ENCODE assay signal across 1 cellular context in the genomic region with DNA sequence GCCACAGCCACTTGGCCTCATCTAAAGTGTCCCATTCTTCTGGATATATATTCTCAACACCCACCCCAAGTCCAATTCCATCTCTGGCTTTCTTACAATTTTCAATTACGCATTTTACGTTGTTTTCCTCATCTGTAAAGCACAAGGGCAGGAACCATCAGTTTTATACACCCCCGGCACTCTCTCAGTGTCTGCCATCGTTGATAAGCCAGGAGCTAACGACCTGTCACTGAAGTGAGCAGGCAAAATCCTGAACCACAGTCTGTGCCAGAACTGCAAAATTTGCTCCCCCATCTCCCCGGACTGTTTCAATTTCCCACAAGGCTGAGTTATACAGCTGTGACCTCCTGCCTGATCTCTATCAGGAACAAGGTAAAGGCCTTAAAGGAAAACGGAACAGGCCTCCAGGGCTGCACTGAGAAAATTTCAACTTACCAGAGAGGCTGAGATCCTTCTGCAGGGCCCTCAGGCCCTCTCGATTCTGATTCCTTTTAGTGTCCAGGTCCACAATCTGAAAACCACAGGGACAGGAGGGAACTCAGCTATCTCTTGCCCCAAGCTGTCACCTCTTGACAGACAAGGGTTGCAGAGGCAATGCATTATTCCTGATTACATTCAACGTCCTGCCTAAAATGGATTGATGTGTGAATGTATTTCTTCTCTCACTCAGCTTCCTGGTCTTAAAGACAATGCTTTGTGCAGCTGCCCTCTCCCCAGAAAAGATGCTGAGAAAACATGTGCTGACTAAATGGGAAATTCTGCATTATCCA.
TF ChIP-seq lines count a peak whose summit lies in the region.

No MANE protein-coding gene starts in this region.

TF ChIP-seq in GM12878, 131 proteins besides CTCF, POLR2A, EP300 and RAD21 (continued from another document):
- TF ChIP-seq ZNF592 (IDR thresholded peaks at IDR 0.05) (no peak), SPI1 (IDR thresholded peaks at IDR 0.05; ENCODE audit: borderline replicate concordance, insufficient read depth, low read depth, low read length) (no peak), LARP7 (IDR thresholded peaks at IDR 0.05) (no peak), USF1 (IDR thresholded peaks at IDR 0.05; ENCODE audit: borderline replicate concordance, extremely low read length, insufficient read depth, low read depth, low read length) (no peak), BMI1 (IDR thresholded peaks at IDR 0.05; ENCODE audit: borderline replicate concordance) (no peak), POLR2AphosphoS5 (IDR thresholded peaks at IDR 0.05; ENCODE audit: low read length) (no peak), NR2C1 (IDR thresholded peaks at IDR 0.05) (no peak), RCOR1 (conservative IDR thresholded peaks at IDR 0.05; ENCODE audit: low read depth, low read length) (no peak), E2F8 (IDR thresholded peaks at IDR 0.05; ENCODE audit: low read depth, partially characterized antibody) (no peak), SMAD5 (IDR thresholded peaks at IDR 0.05; ENCODE audit: low read depth) (no peak), CBFB (IDR thresholded peaks at IDR 0.05; ENCODE audit: low read depth) (no peak)
- TF ChIP-seq, protein P1, sequence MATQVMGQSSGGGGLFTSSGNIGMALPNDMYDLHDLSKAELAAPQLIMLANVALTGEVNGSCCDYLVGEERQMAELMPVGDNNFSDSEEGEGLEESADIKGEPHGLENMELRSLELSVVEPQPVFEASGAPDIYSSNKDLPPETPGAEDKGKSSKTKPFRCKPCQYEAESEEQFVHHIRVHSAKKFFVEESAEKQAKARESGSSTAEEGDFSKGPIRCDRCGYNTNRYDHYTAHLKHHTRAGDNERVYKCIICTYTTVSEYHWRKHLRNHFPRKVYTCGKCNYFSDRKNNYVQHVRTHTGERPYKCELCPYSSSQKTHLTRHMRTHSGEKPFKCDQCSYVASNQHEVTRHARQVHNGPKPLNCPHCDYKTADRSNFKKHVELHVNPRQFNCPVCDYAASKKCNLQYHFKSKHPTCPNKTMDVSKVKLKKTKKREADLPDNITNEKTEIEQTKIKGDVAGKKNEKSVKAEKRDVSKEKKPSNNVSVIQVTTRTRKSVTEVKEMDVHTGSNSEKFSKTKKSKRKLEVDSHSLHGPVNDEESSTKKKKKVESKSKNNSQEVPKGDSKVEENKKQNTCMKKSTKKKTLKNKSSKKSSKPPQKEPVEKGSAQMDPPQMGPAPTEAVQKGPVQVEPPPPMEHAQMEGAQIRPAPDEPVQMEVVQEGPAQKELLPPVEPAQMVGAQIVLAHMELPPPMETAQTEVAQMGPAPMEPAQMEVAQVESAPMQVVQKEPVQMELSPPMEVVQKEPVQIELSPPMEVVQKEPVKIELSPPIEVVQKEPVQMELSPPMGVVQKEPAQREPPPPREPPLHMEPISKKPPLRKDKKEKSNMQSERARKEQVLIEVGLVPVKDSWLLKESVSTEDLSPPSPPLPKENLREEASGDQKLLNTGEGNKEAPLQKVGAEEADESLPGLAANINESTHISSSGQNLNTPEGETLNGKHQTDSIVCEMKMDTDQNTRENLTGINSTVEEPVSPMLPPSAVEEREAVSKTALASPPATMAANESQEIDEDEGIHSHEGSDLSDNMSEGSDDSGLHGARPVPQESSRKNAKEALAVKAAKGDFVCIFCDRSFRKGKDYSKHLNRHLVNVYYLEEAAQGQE (IDR thresholded peaks at IDR 0.05; ENCODE audit: low read depth, low read length), result no peak
- TF ChIP-seq, protein P2, sequence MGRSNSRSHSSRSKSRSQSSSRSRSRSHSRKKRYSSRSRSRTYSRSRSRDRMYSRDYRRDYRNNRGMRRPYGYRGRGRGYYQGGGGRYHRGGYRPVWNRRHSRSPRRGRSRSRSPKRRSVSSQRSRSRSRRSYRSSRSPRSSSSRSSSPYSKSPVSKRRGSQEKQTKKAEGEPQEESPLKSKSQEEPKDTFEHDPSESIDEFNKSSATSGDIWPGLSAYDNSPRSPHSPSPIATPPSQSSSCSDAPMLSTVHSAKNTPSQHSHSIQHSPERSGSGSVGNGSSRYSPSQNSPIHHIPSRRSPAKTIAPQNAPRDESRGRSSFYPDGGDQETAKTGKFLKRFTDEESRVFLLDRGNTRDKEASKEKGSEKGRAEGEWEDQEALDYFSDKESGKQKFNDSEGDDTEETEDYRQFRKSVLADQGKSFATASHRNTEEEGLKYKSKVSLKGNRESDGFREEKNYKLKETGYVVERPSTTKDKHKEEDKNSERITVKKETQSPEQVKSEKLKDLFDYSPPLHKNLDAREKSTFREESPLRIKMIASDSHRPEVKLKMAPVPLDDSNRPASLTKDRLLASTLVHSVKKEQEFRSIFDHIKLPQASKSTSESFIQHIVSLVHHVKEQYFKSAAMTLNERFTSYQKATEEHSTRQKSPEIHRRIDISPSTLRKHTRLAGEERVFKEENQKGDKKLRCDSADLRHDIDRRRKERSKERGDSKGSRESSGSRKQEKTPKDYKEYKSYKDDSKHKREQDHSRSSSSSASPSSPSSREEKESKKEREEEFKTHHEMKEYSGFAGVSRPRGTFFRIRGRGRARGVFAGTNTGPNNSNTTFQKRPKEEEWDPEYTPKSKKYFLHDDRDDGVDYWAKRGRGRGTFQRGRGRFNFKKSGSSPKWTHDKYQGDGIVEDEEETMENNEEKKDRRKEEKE (IDR thresholded peaks at IDR 0.05), result no peak
